Comparison of ENCODE assay signal across 12 cellular contexts in the genomic region with DNA sequence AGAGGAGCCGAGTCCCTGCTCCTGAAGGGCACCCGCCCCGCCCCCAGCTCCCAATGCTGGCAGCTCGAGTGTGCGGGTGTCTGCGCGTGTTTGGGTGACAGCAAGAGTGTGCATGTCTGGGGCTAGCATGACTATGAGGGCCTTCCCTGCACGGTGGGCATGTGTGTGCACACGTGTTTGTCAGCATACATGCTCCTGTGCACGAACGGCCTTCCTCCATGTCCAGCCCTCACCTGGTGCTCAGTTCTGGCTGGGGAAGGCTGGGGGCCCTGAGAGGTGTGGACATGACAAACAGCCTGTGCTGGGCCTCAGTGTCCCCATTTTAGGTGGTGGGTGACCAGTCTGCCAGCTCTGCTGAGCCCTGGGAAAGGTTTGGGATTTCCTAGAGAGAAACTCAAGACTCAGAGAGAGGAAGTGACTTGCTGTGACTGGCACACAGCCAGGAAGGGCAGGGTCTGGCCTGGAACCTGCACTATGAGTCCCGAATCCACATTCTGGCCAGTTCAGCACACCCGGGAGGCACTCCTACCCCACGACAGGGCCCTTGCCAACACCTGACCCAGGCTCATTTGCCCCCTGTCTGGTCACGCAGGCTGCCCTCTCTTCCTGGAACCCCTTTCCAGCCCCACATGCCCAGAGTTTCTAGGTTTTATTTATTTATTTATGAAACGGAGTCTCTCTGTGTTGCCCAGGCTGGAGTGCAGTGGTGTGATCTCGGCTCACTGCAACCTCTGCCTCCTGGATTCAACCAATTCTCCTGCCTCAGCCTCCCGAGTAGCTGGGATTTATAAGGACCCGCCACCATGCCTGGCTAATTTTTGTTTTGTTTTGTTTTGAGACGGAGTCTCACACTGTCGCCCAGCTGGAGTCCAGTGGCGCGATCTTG. TPM values are rescaled to one million over a fixed set of nuclear protein-coding genes. Genes with fewer than 3 reads are reported as not detected.
DNase-seq lines count a peak whose midpoint lies in the region; ATAC-seq, FAIRE-seq and TF ChIP-seq lines count a peak whose summit lies in the region.
"Had no signal": no experiment of that assay in that cellular context is flagged by ENCODE, and none has a peak within 500 bp of the region (broad histone marks: within the 10 kb centered on the region; RNA-seq: fewer than 3 reads in every experiment).

No MANE protein-coding gene starts in this region.

- no peak overlapping the region for H3K9ac ChIP-seq in neural progenitor cell

- no peak overlapping the region for H2AFZ ChIP-seq in neural progenitor cell (replicated peaks)

- intact Hi-C loops in activated CD4-positive, alpha-beta T cell treated with anti-CD3 and anti-CD28 coated beads, Interleukin-2, amount 10 ng/mL, durations not matched to agents 24 days and 14 days (cut with micrococcal nuclease) = loop anchor here (2.0 kb wide), 1 partner anchor 23 kb away; no protein-coding TSS in a partner anchor
- intact Hi-C loops in body of pancreas (cut with DNase I) = no loop called here

- peak overlapping the region; percentile 49 for H3K4me3 Mint-ChIP-seq in activated CD4-positive, alpha-beta T cell treated with anti-CD3 and anti-CD28 coated beads, Interleukin-2, amount 10 ng/mL, durations not matched to agents 24 days and 14 days
- H3K4me3 Mint-ChIP-seq in neural progenitor cell = peak overlapping the region; percentile 74

- no peak for TF ChIP-seq POLR2A in body of pancreas (IDR thresholded peaks at IDR 0.05)

- H3K9me3 ChIP-seq in body of pancreas (no peaks in the 10 kb centered on the region), neural progenitor cell (ENCODE audit: low read depth) (no peaks in the 10 kb centered on the region)
- H3K9me3 ChIP-seq: tibial artery had no signal

- peaks cover 69% of the 10 kb centered on the region for H4K20me1 ChIP-seq in neural progenitor cell (ENCODE audit: low read depth)

- FAIRE-seq in D721Med (lab: Jason Lieb, UNC) = no peak
- FAIRE-seq: G401.6 had no signal

- 66 to 83% methylated on average over 12 to 23 of the region's 23 CpGs for WGBS in body of pancreas, 2 donors

- no peak overlapping the region for H3K4me3 ChIP-seq in body of pancreas
- H3K4me3 ChIP-seq in neural progenitor cell = no peak overlapping the region

- no peaks in the 10 kb centered on the region for H3K79me2 ChIP-seq in neural progenitor cell (ENCODE audit: low read depth)

- peaks cover 23% of the 10 kb centered on the region for H3K27me3 Mint-ChIP-seq in activated CD4-positive, alpha-beta T cell treated with anti-CD3 and anti-CD28 coated beads, Interleukin-2, amount 10 ng/mL, durations not matched to agents 24 days and 14 days
- peaks cover 45% of the 10 kb centered on the region for H3K27me3 Mint-ChIP-seq in neural progenitor cell (ENCODE audit: insufficient read depth, low read depth)

- H3K36me3 Mint-ChIP-seq in activated CD4-positive, alpha-beta T cell treated with anti-CD3 and anti-CD28 coated beads, Interleukin-2, amount 10 ng/mL, durations not matched to agents 24 days and 14 days (ENCODE audit: low read depth) = peaks cover 4% of the 10 kb centered on the region
- no peaks in the 10 kb centered on the region for H3K36me3 Mint-ChIP-seq in neural progenitor cell

- no peaks in the 10 kb centered on the region for H3K36me3 ChIP-seq in body of pancreas (replicated peaks in 1 of 2; ENCODE audit: insufficient read depth in 1 of 2, low read depth in 2 of 2)
- H3K36me3 ChIP-seq in neural progenitor cell = no peaks in the 10 kb centered on the region
- H3K36me3 ChIP-seq: tibial artery had no signal

- no peak for TF ChIP-seq CTCF in body of pancreas (IDR thresholded peaks at IDR 0.05)
- no peak for TF ChIP-seq CTCF in neural progenitor cell (IDR thresholded peaks at IDR 0.05)
- no peak for TF ChIP-seq CTCF in D721Med (IDR thresholded peaks at IDR 0.05; ENCODE audit: insufficient read depth, missing control alignments)

- H3K9me3 Mint-ChIP-seq in activated CD4-positive, alpha-beta T cell treated with anti-CD3 and anti-CD28 coated beads, Interleukin-2, amount 10 ng/mL, durations not matched to agents 24 days and 14 days = no peaks in the 10 kb centered on the region
- H3K9me3 Mint-ChIP-seq in neural progenitor cell = no peaks in the 10 kb centered on the region

- H3F3A ChIP-seq in neural progenitor cell (ENCODE audit: low read depth) = peaks cover 14% of the 10 kb centered on the region

- H3K4me2 ChIP-seq in neural progenitor cell = no peak overlapping the region

- no peak overlapping the region for H3K27ac Mint-ChIP-seq in activated CD4-positive, alpha-beta T cell treated with anti-CD3 and anti-CD28 coated beads, Interleukin-2, amount 10 ng/mL, durations not matched to agents 24 days and 14 days
- no peak overlapping the region for H3K27ac Mint-ChIP-seq in neural progenitor cell

- H3K4me1 ChIP-seq in body of pancreas (peaks cover 28% of the 10 kb centered on the region), neural progenitor cell (peaks cover 20% of the 10 kb centered on the region)

- peaks cover 21% of the 10 kb centered on the region for H3K4me1 Mint-ChIP-seq in activated CD4-positive, alpha-beta T cell treated with anti-CD3 and anti-CD28 coated beads, Interleukin-2, amount 10 ng/mL, durations not matched to agents 24 days and 14 days
- peaks cover 22% of the 10 kb centered on the region for H3K4me1 Mint-ChIP-seq in neural progenitor cell

- DNase-seq in activated CD4-positive, alpha-beta T cell treated with anti-CD3 and anti-CD28 coated beads, Interleukin-2, amount 10 ng/mL, durations not matched to agents 24 days and 14 days = no peak
- DNase-seq in activated CD4-positive, alpha-beta T cell treated with anti-CD3 and anti-CD28 coated beads for 1 hour = no peak
- DNase-seq in NAMALWA (ENCODE audit: low spot score) (peak; percentile 59), body of pancreas (peak in 3 of 4 donors; percentile 36 to 51 (median 40)), neural progenitor cell (ENCODE audit: low spot score) (no peak), D721Med (ENCODE audit: insufficient read length, low spot score) (no peak), NCI-H226 (no peak)
- no peak for DNase-seq in stimulated activated CD4-positive, alpha-beta T cell treated with anti-CD3 and anti-CD28 coated beads, Interleukin-4, amount 100 ng/mL, for 4 hours

- H3K27ac ChIP-seq in body of pancreas (no peak overlapping the region), neural progenitor cell (no peak overlapping the region)
- H3K27ac ChIP-seq: tibial artery, VCaP had no signal

- H3K27me3 ChIP-seq in body of pancreas = peaks cover 0 to 19% of the 10 kb centered on the region in 2 donors
- H3K27me3 ChIP-seq in neural progenitor cell = peaks cover 100% of the 10 kb centered on the region

- ATAC-seq in body of pancreas = no peak

RNA-seq across cellular contexts. Expression of gene SHISA8, which starts 3.3 kb away (rescaled TPM):
- total RNA-seq in activated CD4-positive, alpha-beta T cell treated with anti-CD3 and anti-CD28 coated beads, Interleukin-2, amount 10 ng/mL, durations not matched to agents 24 days and 14 days = 5.3 and 5.7 TPM in 2 replicates
- total RNA-seq in body of pancreas (not detected), neural progenitor cell (ENCODE audit: low replicate concordance) (not detected in 2 replicates)
- total RNA-seq: kidney epithelial cell had no signal

RNA-seq across cellular contexts. Expression of gene TNFRSF13C, which starts 8.5 kb away (rescaled TPM):
- 3.4 TPM in 2 replicates for total RNA-seq in activated CD4-positive, alpha-beta T cell treated with anti-CD3 and anti-CD28 coated beads, Interleukin-2, amount 10 ng/mL, durations not matched to agents 24 days and 14 days
- not detected for total RNA-seq in body of pancreas
- 2.2 and 2.7 TPM in 2 replicates for total RNA-seq in neural progenitor cell (ENCODE audit: low replicate concordance)

RNA-seq across cellular contexts. Expression of gene CENPM, which starts 28.8 kb away (rescaled TPM):
- total RNA-seq in activated CD4-positive, alpha-beta T cell treated with anti-CD3 and anti-CD28 coated beads, Interleukin-2, amount 10 ng/mL, durations not matched to agents 24 days and 14 days = 86.9 and 88.6 TPM in 2 replicates
- total RNA-seq in body of pancreas (not detected), neural progenitor cell (ENCODE audit: low replicate concordance) (20.2 and 45.3 TPM in 2 replicates)

RNA-seq across cellular contexts. Expression of gene SEPTIN3, which starts 51.1 kb away (rescaled TPM):
- 5.7 and 6.8 TPM in 2 replicates for total RNA-seq in activated CD4-positive, alpha-beta T cell treated with anti-CD3 and anti-CD28 coated beads, Interleukin-2, amount 10 ng/mL, durations not matched to agents 24 days and 14 days
- total RNA-seq in body of pancreas = under 1 TPM in 1 of 2 donors, not detected in 1; 0.52 TPM
- total RNA-seq in neural progenitor cell (ENCODE audit: low replicate concordance) = 12.8 and 20.5 TPM in 2 replicates

Comparison
In these comparisons a context has a peak if more than half of its experiments do, and no peak if none do; other contexts are left out.
1. DNase-seq: peak in NAMALWA (single experiment) and body of pancreas (3 of 4); none in activated CD4-positive, alpha-beta T cell treated with anti-CD3 and anti-CD28 coated beads, Interleukin-2, amount 10 ng/mL, durations not matched to agents 24 days and 14 days (single experiment), activated CD4-positive, alpha-beta T cell treated with anti-CD3 and anti-CD28 coated beads for 1 hour (single experiment), neural progenitor cell (single experiment), stimulated activated CD4-positive, alpha-beta T cell treated with anti-CD3 and anti-CD28 coated beads, Interleukin-4, amount 100 ng/mL, for 4 hours (0 of 2), D721Med (single experiment) and NCI-H226 (single experiment).
2. RNA of gene CENPM, which starts 28.8 kb away (total RNA-seq): 86.9 to 88.6 TPM in activated CD4-positive, alpha-beta T cell treated with anti-CD3 and anti-CD28 coated beads, Interleukin-2, amount 10 ng/mL, durations not matched to agents 24 days and 14 days and 20.2 to 45.3 TPM in neural progenitor cell; not detected in body of pancreas; every median in the first group is over 10 times any median in the second.